ENCODE assay signal across 7 cellular contexts in genomic region chrX:52213276-52213675, GRCh38. TPM values are rescaled to one million over a fixed set of nuclear protein-coding genes. Genes with fewer than 3 reads are reported as not detected.
"Had no signal": no experiment of that assay in that cellular context is flagged by ENCODE, and none has a peak within 500 bp of the region (broad histone marks: within the 10 kb centered on the region; RNA-seq: fewer than 3 reads in every experiment).

No MANE protein-coding gene starts in this region.

- H3K27ac Mint-ChIP-seq: IgD-negative memory B cell had no signal

- H3K9me3 Mint-ChIP-seq: IgD-negative memory B cell had no signal

- H3K36me3 Mint-ChIP-seq: IgD-negative memory B cell had no signal

- H3K4me1 Mint-ChIP-seq: IgD-negative memory B cell had no signal

- H3K4me3 Mint-ChIP-seq: IgD-negative memory B cell had no signal

- DNase-seq: IMR-90, KBM-7, KG1 had no signal

- ATAC-seq: HepG2, K562 had no signal

RNA-seq across cellular contexts. Expression of gene MAGED4, which starts 28.6 kb away (rescaled TPM):
- total RNA-seq: HT-29, K562 had no signal
